Comparison of ENCODE assay signal across 30 cellular contexts in the genomic region with DNA sequence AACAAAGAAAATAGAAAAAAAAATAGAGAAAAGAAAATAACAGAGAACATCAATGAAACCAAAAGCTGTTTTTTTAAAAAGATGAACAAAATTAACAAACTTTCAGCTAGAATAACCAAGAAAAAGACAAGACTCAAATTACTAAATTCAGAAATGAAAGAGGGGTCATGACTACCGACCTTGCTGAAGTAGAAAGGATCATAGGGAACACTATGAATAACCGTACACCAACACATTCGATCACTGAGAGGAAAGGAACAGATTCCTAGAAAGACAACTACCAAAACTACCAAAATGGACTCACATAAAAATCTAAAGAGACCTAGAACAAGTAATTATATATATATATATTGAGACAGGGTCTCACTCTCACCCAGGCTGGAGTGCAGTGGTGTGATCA.
"Had no signal": no experiment of that assay in that cellular context is flagged by ENCODE, and none has a peak within 500 bp of the region (broad histone marks: within the 10 kb centered on the region; RNA-seq: fewer than 3 reads in every experiment).

No MANE protein-coding gene starts in this region.

- ATAC-seq: body of pancreas, PC-3 had no signal

- FAIRE-seq: astrocyte had no signal

- H3K36me3 ChIP-seq: adrenal gland, breast epithelium, Peyer's patch, SJSA1 had no signal

- H3K36me3 Mint-ChIP-seq: activated CD4-positive, alpha-beta memory T cell treated with anti-CD3 and anti-CD28 coated beads for 36 hours; activated naive CD4-positive, alpha-beta T cell treated with anti-CD3 and anti-CD28 coated beads, Interleukin-2, amount 50 U/mL, for 72 hours had no signal

- DNase-seq: activated CD4-positive, alpha-beta memory T cell treated with anti-CD3 and anti-CD28 coated beads for 36 hours; activated CD4-positive, alpha-beta T cell treated with anti-CD3 and anti-CD28 coated beads, Interleukin-2, amount 10 ng/mL, durations not matched to agents 7 days and 5 days; activated CD8-positive, alpha-beta memory T cell treated with anti-CD3 and anti-CD28 coated beads, Interleukin-2, amount 50 U/mL, for 48 hours; activated gamma-delta T cell; activated naive CD4-positive, alpha-beta T cell treated with Interleukin-2 at 50 U/mL for 16 hours; activated T-cell treated with anti-CD3 and anti-CD28 coated beads, Interleukin-2, amount 50 U/mL, for 48 hours; adrenal gland; body of pancreas; MM.1S; MV-4-11; NCI-H1092; NCI-H1436 treated with DMSO at 0.1 percent for 48 hours; NCI-H1694 treated with DMSO at 0.1 percent for 48 hours; NCI-H2029; NCI-H345; NCI-H510A; NCI-H526; NCI-H748 treated with DMSO at 0.1 percent for 48 hours; NK-92 treated with Interleukin-12 subunit alpha and Interleukin-12 subunit beta, amount 100 ng/mL, for 24 hours; PC-3; Peyer's patch; RPMI8226; SHP77 treated with DMSO at 0.1 percent for 48 hours; SK-N-SH; T-helper 9 cell had no signal

- H3K9me3 Mint-ChIP-seq: activated CD4-positive, alpha-beta memory T cell treated with anti-CD3 and anti-CD28 coated beads for 36 hours; activated CD4-positive, alpha-beta T cell treated with anti-CD3 and anti-CD28 coated beads, Interleukin-2, amount 10 ng/mL, durations not matched to agents 7 days and 5 days; activated naive CD4-positive, alpha-beta T cell treated with anti-CD3 and anti-CD28 coated beads, Interleukin-2, amount 50 U/mL, for 72 hours; T-helper 1 cell treated with Interleukin-12 subunit alpha and Interleukin-12 subunit beta and Interleukin-4 antibody, amounts not matched to agents 30 μg/mL and 1 μg/mL, for 36 hours had no signal

- H3K4me3 ChIP-seq: adrenal gland, body of pancreas, breast epithelium, SJSA1 had no signal

- H3K4me1 ChIP-seq: adrenal gland, body of pancreas, breast epithelium, Peyer's patch, SJSA1 had no signal

- H3K4me2 ChIP-seq: SK-N-SH had no signal

- H3K4me3 Mint-ChIP-seq: activated CD4-positive, alpha-beta memory T cell treated with anti-CD3 and anti-CD28 coated beads for 36 hours; activated CD4-positive, alpha-beta T cell treated with anti-CD3 and anti-CD28 coated beads, Interleukin-2, amount 10 ng/mL, durations not matched to agents 7 days and 5 days; T-helper 1 cell treated with Interleukin-12 subunit alpha and Interleukin-12 subunit beta and Interleukin-4 antibody, amounts not matched to agents 30 μg/mL and 1 μg/mL, for 36 hours had no signal

- H3K9me3 ChIP-seq: adrenal gland, body of pancreas, breast epithelium, Peyer's patch, SJSA1, SK-N-SH had no signal

- H3K27ac ChIP-seq: adrenal gland, body of pancreas, breast epithelium, Peyer's patch, SJSA1 had no signal

- H3K27ac Mint-ChIP-seq: activated CD4-positive, alpha-beta memory T cell treated with anti-CD3 and anti-CD28 coated beads for 36 hours; activated CD4-positive, alpha-beta T cell treated with anti-CD3 and anti-CD28 coated beads, Interleukin-2, amount 10 ng/mL, durations not matched to agents 7 days and 5 days; activated naive CD4-positive, alpha-beta T cell treated with anti-CD3 and anti-CD28 coated beads, Interleukin-2, amount 50 U/mL, for 72 hours; T-helper 1 cell treated with Interleukin-12 subunit alpha and Interleukin-12 subunit beta and Interleukin-4 antibody, amounts not matched to agents 30 μg/mL and 1 μg/mL, for 36 hours had no signal

- H3K27me3 ChIP-seq: adrenal gland, body of pancreas, breast epithelium, Peyer's patch, SJSA1 had no signal
